ENCODE assay signal across 8 cellular contexts in genomic region chr17:75845933-75846700, GRCh38. TPM values are rescaled to one million over a fixed set of nuclear protein-coding genes. Genes with fewer than 3 reads are reported as not detected.
DNase-seq lines count a peak whose midpoint lies in the region; ATAC-seq and TF ChIP-seq lines count a peak whose summit lies in the region.

No MANE protein-coding gene starts in this region.

- H3K4me3 ChIP-seq in upper lobe of right lung = peak overlapping the region; percentile 5

- H3K27ac Mint-ChIP-seq in activated naive CD8-positive, alpha-beta T cell = peak overlapping the region; percentile 70
- H3K27ac Mint-ChIP-seq in activated naive CD8-positive, alpha-beta T cell treated with anti-CD3 and anti-CD28 coated beads, Interleukin-2, amount 50 U/mL, for 24 hours = no peak overlapping the region
- H3K27ac Mint-ChIP-seq in brain (peak overlapping the region; percentile 63 to 94 (median 85)), mesothelial cell of epicardium (peak overlapping the region; percentile 88)

- H3K27me3 Mint-ChIP-seq in activated naive CD8-positive, alpha-beta T cell = no peaks in the 10 kb centered on the region
- H3K27me3 Mint-ChIP-seq in activated naive CD8-positive, alpha-beta T cell treated with anti-CD3 and anti-CD28 coated beads, Interleukin-2, amount 50 U/mL, for 24 hours = no peaks in the 10 kb centered on the region
- H3K27me3 Mint-ChIP-seq in brain = no peaks in the 10 kb centered on the region
- H3K27me3 Mint-ChIP-seq in mesothelial cell of epicardium (ENCODE audit: low read depth) = no peaks in the 10 kb centered on the region

- peaks cover 20% of the 10 kb centered on the region for H3K4me1 Mint-ChIP-seq in activated naive CD8-positive, alpha-beta T cell (ENCODE audit: low read depth)
- peaks cover 23% of the 10 kb centered on the region for H3K4me1 Mint-ChIP-seq in activated naive CD8-positive, alpha-beta T cell treated with anti-CD3 and anti-CD28 coated beads, Interleukin-2, amount 50 U/mL, for 24 hours
- peaks cover 17% of the 10 kb centered on the region for H3K4me1 Mint-ChIP-seq in brain
- peaks cover 17% of the 10 kb centered on the region for H3K4me1 Mint-ChIP-seq in mesothelial cell of epicardium

- intact Hi-C loops in upper lobe of right lung (cut with DNase I) = no loop called here

- H3K4me1 ChIP-seq in upper lobe of right lung = peaks cover 49% of the 10 kb centered on the region

- no peaks in the 10 kb centered on the region for H3K9me3 Mint-ChIP-seq in activated naive CD8-positive, alpha-beta T cell (ENCODE audit: low read depth)
- no peaks in the 10 kb centered on the region for H3K9me3 Mint-ChIP-seq in activated naive CD8-positive, alpha-beta T cell treated with anti-CD3 and anti-CD28 coated beads, Interleukin-2, amount 50 U/mL, for 24 hours
- H3K9me3 Mint-ChIP-seq in brain (no peaks in the 10 kb centered on the region), mesothelial cell of epicardium (no peaks in the 10 kb centered on the region)

- no peak for ATAC-seq in activated naive CD8-positive, alpha-beta T cell treated with anti-CD3 and anti-CD28 coated beads, Interleukin-2, amount 50 U/mL, for 24 hours
- ATAC-seq in upper lobe of right lung = no peak
- no peak for ATAC-seq in GM18909 (IDR thresholded peaks at IDR 0.05; ENCODE audit: poor library complexity, unreplicated experiment)

- H3K9me3 ChIP-seq in upper lobe of right lung = no peaks in the 10 kb centered on the region

- no peaks in the 10 kb centered on the region for H3K36me3 Mint-ChIP-seq in activated naive CD8-positive, alpha-beta T cell
- peaks cover 8% of the 10 kb centered on the region for H3K36me3 Mint-ChIP-seq in activated naive CD8-positive, alpha-beta T cell treated with anti-CD3 and anti-CD28 coated beads, Interleukin-2, amount 50 U/mL, for 24 hours (ENCODE audit: low read depth)
- peaks cover 38% of the 10 kb centered on the region for H3K36me3 Mint-ChIP-seq in brain
- peaks cover 19% of the 10 kb centered on the region for H3K36me3 Mint-ChIP-seq in mesothelial cell of epicardium

- H3K27ac ChIP-seq in upper lobe of right lung = peak overlapping the region; percentile 90

- peak overlapping the region; percentile 32 for H3K4me3 Mint-ChIP-seq in activated naive CD8-positive, alpha-beta T cell
- H3K4me3 Mint-ChIP-seq in activated naive CD8-positive, alpha-beta T cell treated with anti-CD3 and anti-CD28 coated beads, Interleukin-2, amount 50 U/mL, for 24 hours = no peak overlapping the region
- H3K4me3 Mint-ChIP-seq in brain (no peak overlapping the region), mesothelial cell of epicardium (no peak overlapping the region)

- no peaks in the 10 kb centered on the region for H3K27me3 ChIP-seq in upper lobe of right lung

- no peak for DNase-seq in activated naive CD8-positive, alpha-beta T cell treated with anti-CD3 and anti-CD28 coated beads, Interleukin-2, amount 50 U/mL, for 24 hours
- no peak for DNase-seq in mesothelial cell of epicardium (ENCODE audit: low spot score in 2 of 2, unreplicated experiment in 2 of 2)
- DNase-seq in upper lobe of right lung = no peak
- DNase-seq in 8988T = no peak
- DNase-seq in SKM-1 (lab: John Stamatoyannopoulos, UW; ENCODE audit: unreplicated experiment) = no peak

- no peak for TF ChIP-seq CTCF in brain (conservative IDR thresholded peaks at IDR 0.05)
- no peak for TF ChIP-seq CTCF in mesothelial cell of epicardium (IDR thresholded peaks at IDR 0.05; ENCODE audit: unreplicated experiment)
- TF ChIP-seq CTCF in upper lobe of right lung (IDR thresholded peaks at IDR 0.05) = no peak

- peaks cover 58% of the 10 kb centered on the region for H3K36me3 ChIP-seq in upper lobe of right lung

RNA-seq across cellular contexts. Expression of gene UNC13D, which starts 1.9 kb away (rescaled TPM):
- 1.8 TPM for polyA plus RNA-seq in brain (ENCODE audit: insufficient read depth, low read depth, low replicate concordance)
- total RNA-seq in mesothelial cell of epicardium (6.0 to 7.7 TPM (median 6.8 TPM) in 3 replicates), upper lobe of right lung (145 TPM)

RNA-seq across cellular contexts. Expression of gene WBP2, which starts 9.0 kb away (rescaled TPM):
- 502 TPM for polyA plus RNA-seq in brain (ENCODE audit: insufficient read depth, low read depth, low replicate concordance)
- total RNA-seq in mesothelial cell of epicardium (42.3 to 46.0 TPM (median 45.8 TPM) in 3 replicates), upper lobe of right lung (156 TPM)

RNA-seq across cellular contexts. Expression of gene TRIM47, which starts 32.3 kb away (rescaled TPM):
- 46.1 TPM for polyA plus RNA-seq in brain (ENCODE audit: insufficient read depth, low read depth, low replicate concordance)
- total RNA-seq in mesothelial cell of epicardium (2.8 to 3.1 TPM (median 2.9 TPM) in 3 replicates), upper lobe of right lung (31.0 TPM)

RNA-seq across cellular contexts. Expression of gene TRIM65, which starts 50.6 kb away (rescaled TPM):
- polyA plus RNA-seq in brain (ENCODE audit: insufficient read depth, low read depth, low replicate concordance) = 12.5 TPM
- total RNA-seq in mesothelial cell of epicardium (21.2 to 21.9 TPM (median 21.4 TPM) in 3 replicates), upper lobe of right lung (28.7 TPM)

RNA-seq across cellular contexts. Expression of gene MRPL38, which starts 58.6 kb away (rescaled TPM):
- 83.7 TPM for polyA plus RNA-seq in brain (ENCODE audit: insufficient read depth, low read depth, low replicate concordance)
- total RNA-seq in mesothelial cell of epicardium (77.8 to 91.1 TPM (median 82.2 TPM) in 3 replicates), upper lobe of right lung (85.5 TPM)

Comparison
In these comparisons a context has a peak if more than half of its experiments do, and no peak if none do; other contexts are left out.
1. RNA of gene UNC13D, which starts 1.9 kb away (total RNA-seq): 145 TPM in upper lobe of right lung (single experiment); 6.0 to 7.7 TPM in mesothelial cell of epicardium; every median in the first group is over 10 times any median in the second.